In the genomic region with DNA sequence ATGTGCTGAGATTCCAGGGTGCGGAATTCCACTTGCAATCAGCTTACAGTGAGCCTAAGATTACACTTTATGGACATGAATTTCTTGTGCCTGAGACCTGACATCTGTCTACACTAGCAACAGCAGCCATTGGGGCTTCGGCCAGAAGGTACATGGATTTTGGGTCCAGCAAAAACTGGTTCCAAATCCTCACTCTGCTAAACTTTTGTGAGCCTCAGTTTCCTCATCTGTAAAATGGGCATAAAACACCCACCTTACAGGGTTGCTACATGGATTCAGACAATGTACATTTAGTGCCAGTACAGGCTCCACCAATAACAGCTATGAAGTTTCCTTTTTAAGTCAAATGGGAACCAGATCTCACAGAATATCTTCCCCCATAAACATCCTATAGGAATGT, we compare ENCODE assay signal across 1 cellular context.
TF ChIP-seq lines count a peak whose summit lies in the region.

No MANE protein-coding gene starts in this region.

TF ChIP-seq in H1, 55 proteins besides CTCF, POLR2A, EP300 and RAD21:
- TF ChIP-seq KDM1A (IDR thresholded peaks at IDR 0.05; ENCODE audit: borderline replicate concordance, low read length) (peak; percentile 46; the same call in 1 of the 2 replicates), CBX5 (IDR thresholded peaks at IDR 0.05; ENCODE audit: low read depth, low read length) (no peak), SP2 (IDR thresholded peaks at IDR 0.05; ENCODE audit: low read length) (no peak)
